ENCODE assay signal across 1 cellular context in the genomic region with DNA sequence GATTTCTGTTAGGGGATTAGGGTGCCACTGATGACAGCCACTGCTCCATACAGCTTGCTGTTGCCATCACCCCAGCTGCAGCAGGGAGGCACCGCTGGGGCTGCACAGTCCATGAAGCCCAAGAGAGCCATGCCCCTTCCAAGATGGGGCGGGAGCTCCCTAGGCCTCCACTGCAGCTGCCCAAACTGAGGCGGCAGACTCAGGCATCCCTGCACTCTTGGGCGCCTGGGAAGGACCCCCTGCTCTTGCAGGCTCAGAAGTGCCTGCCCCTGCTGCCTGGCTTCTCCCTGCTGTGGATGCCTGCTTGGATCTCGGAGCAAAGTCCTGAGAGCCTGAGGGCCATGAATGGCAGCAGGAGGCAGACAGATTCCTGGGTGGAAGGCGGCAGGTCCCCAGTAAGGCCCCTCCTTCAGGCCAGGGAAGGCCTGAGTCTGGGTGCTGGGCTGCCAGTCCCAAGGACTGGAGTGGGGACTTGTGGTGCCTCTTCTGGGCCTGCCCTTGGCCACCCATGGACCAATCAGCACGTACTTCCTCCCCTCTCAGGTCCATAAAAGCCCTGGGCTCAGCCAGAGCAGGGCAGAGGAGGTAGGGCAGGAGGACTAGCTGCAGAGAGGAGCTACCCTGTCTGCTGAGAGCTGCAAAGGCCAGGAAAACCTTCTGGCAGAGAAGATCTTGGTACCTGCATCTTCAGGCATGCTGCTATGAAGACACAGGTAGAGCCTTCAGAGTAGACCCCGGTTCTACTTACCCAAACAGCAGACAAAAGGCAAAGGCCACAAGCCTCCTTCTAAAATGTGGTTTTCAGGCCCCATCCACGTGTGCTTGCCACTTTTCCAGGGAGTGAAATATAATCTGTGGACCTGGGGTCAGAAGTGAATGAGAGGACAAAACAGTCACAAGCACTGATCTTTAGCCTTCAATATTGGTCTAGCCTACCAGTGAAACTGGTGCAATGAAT.
TF ChIP-seq lines count a peak whose summit lies in the region.

No MANE protein-coding gene starts in this region.

TF ChIP-seq in HepG2, 621 proteins besides CTCF, POLR2A, EP300 and RAD21 (continued from another document and continues in another):
- TF ChIP-seq ZFP91 (CRISPR knock-in tag; IDR thresholded peaks at IDR 0.05; ENCODE audit: borderline replicate concordance), result peak; percentile 67
- TF ChIP-seq HHEX (CRISPR knock-in tag; IDR thresholded peaks at IDR 0.05), result no peak
- TF ChIP-seq NR3C1 (CRISPR knock-in tag; IDR thresholded peaks at IDR 0.05), result no peak
- TF ChIP-seq ZNF543 (CRISPR knock-in tag; IDR thresholded peaks at IDR 0.05), result peak; percentile 91; the same call in 1 of the 2 replicates
- TF ChIP-seq ZNF230 (CRISPR knock-in tag; IDR thresholded peaks at IDR 0.05), result peak; percentile 93
- TF ChIP-seq SRSF4 (IDR thresholded peaks at IDR 0.05; ENCODE audit: low read depth, low read length, poor library complexity, severe bottlenecking), result no peak
- TF ChIP-seq TCF7 (IDR thresholded peaks at IDR 0.05; ENCODE audit: low read depth), result no peak
- TF ChIP-seq, protein P1, sequence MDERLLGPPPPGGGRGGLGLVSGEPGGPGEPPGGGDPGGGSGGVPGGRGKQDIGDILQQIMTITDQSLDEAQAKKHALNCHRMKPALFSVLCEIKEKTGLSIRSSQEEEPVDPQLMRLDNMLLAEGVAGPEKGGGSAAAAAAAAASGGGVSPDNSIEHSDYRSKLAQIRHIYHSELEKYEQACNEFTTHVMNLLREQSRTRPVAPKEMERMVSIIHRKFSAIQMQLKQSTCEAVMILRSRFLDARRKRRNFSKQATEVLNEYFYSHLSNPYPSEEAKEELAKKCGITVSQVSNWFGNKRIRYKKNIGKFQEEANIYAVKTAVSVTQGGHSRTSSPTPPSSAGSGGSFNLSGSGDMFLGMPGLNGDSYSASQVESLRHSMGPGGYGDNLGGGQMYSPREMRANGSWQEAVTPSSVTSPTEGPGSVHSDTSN (CRISPR knock-in tag; IDR thresholded peaks at IDR 0.05), result no peak
- no peak for TF ChIP-seq FLYWCH1 (CRISPR knock-in tag; IDR thresholded peaks at IDR 0.05)
- peak; percentile 90; the same call in 1 of the 2 replicates for TF ChIP-seq ZNF224 (CRISPR knock-in tag; IDR thresholded peaks at IDR 0.05)
- TF ChIP-seq ZNF576 (CRISPR knock-in tag; IDR thresholded peaks at IDR 0.05), result no peak
- TF ChIP-seq SRY (CRISPR knock-in tag; IDR thresholded peaks at IDR 0.05), result no peak
- TF ChIP-seq ZNF652 (CRISPR knock-in tag; IDR thresholded peaks at IDR 0.05; ENCODE audit: borderline replicate concordance, low read depth), result no peak; the same call in 1 of the 2 replicates
- 0 out of 2 replicates have a peak, but pooled peaks have one; percentile 77 for TF ChIP-seq ZNF34 (CRISPR knock-in tag; IDR thresholded peaks at IDR 0.05; ENCODE audit: borderline replicate concordance)
- TF ChIP-seq ZNF550 (CRISPR knock-in tag; IDR thresholded peaks at IDR 0.05; ENCODE audit: borderline replicate concordance), result no peak
- peak; percentile 85 for TF ChIP-seq ZBTB4 (CRISPR knock-in tag; IDR thresholded peaks at IDR 0.05; ENCODE audit: borderline replicate concordance)
- TF ChIP-seq PRDM4 (CRISPR knock-in tag; IDR thresholded peaks at IDR 0.05; ENCODE audit: borderline replicate concordance), result no peak
- no peak; the same call in 1 of the 2 replicates for TF ChIP-seq SAFB2 (CRISPR knock-in tag; IDR thresholded peaks at IDR 0.05; ENCODE audit: borderline replicate concordance, low read depth)
- TF ChIP-seq, protein P2, sequence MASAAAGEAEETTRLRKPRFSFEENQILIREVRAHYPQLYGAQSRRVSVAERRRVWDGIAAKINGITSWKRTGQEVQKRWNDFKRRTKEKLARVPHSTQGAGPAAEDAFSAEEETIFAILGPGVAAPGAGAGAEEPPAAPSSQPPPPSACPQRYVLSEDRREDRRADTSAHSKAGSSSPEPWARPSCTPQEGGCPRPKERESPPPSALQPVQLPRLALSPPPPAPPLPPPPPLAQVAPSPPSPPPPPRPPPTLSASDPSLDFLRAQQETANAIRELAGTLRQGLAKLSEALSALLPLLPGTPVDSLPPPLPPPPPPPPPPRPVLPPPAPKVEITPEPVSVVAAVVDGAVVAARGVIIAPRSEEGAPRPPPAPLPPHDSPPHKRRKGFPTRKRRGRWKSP (CRISPR knock-in tag; IDR thresholded peaks at IDR 0.05), result peak; percentile 66; the same call in 1 of the 2 replicates
- TF ChIP-seq, protein P3, sequence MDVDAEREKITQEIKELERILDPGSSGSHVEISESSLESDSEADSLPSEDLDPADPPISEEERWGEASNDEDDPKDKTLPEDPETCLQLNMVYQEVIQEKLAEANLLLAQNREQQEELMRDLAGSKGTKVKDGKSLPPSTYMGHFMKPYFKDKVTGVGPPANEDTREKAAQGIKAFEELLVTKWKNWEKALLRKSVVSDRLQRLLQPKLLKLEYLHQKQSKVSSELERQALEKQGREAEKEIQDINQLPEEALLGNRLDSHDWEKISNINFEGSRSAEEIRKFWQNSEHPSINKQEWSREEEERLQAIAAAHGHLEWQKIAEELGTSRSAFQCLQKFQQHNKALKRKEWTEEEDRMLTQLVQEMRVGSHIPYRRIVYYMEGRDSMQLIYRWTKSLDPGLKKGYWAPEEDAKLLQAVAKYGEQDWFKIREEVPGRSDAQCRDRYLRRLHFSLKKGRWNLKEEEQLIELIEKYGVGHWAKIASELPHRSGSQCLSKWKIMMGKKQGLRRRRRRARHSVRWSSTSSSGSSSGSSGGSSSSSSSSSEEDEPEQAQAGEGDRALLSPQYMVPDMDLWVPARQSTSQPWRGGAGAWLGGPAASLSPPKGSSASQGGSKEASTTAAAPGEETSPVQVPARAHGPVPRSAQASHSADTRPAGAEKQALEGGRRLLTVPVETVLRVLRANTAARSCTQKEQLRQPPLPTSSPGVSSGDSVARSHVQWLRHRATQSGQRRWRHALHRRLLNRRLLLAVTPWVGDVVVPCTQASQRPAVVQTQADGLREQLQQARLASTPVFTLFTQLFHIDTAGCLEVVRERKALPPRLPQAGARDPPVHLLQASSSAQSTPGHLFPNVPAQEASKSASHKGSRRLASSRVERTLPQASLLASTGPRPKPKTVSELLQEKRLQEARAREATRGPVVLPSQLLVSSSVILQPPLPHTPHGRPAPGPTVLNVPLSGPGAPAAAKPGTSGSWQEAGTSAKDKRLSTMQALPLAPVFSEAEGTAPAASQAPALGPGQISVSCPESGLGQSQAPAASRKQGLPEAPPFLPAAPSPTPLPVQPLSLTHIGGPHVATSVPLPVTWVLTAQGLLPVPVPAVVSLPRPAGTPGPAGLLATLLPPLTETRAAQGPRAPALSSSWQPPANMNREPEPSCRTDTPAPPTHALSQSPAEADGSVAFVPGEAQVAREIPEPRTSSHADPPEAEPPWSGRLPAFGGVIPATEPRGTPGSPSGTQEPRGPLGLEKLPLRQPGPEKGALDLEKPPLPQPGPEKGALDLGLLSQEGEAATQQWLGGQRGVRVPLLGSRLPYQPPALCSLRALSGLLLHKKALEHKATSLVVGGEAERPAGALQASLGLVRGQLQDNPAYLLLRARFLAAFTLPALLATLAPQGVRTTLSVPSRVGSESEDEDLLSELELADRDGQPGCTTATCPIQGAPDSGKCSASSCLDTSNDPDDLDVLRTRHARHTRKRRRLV (CRISPR knock-in tag; IDR thresholded peaks at IDR 0.05), result no peak
- TF ChIP-seq YEATS2 (CRISPR knock-in tag; IDR thresholded peaks at IDR 0.05; ENCODE audit: borderline replicate concordance), result no peak; the same call in 1 of the 2 replicates
- TF ChIP-seq, protein P4, sequence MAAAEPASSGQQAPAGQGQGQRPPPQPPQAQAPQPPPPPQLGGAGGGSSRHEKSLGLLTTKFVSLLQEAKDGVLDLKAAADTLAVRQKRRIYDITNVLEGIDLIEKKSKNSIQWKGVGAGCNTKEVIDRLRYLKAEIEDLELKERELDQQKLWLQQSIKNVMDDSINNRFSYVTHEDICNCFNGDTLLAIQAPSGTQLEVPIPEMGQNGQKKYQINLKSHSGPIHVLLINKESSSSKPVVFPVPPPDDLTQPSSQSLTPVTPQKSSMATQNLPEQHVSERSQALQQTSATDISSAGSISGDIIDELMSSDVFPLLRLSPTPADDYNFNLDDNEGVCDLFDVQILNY (CRISPR knock-in tag; conservative IDR thresholded peaks at IDR 0.05), result no peak
- TF ChIP-seq ZNF614 (CRISPR knock-in tag; IDR thresholded peaks at IDR 0.05; ENCODE audit: borderline replicate concordance), result no peak; the same call in 1 of the 2 replicates
- no peak for TF ChIP-seq ZKSCAN1 (IDR thresholded peaks at IDR 0.05; ENCODE audit: low read length)
- TF ChIP-seq POLR2G (IDR thresholded peaks at IDR 0.05; ENCODE audit: low read depth, low read length), result peak; percentile 96
- 0 out of 2 replicates have a peak, but pooled peaks have one; percentile 87 for TF ChIP-seq ZSCAN29 (CRISPR knock-in tag; conservative IDR thresholded peaks at IDR 0.05)
- no peak for TF ChIP-seq ZNF562 (CRISPR knock-in tag; IDR thresholded peaks at IDR 0.05; ENCODE audit: borderline replicate concordance)
- no peak for TF ChIP-seq SP5 (CRISPR knock-in tag; IDR thresholded peaks at IDR 0.05; ENCODE audit: borderline replicate concordance, low read depth)
- TF ChIP-seq FOSL2 (CRISPR knock-in tag; IDR thresholded peaks at IDR 0.05), result no peak; the same call in 1 of the 2 replicates
- peak; percentile 77; the same call in 1 of the 2 replicates for TF ChIP-seq SETDB1 (CRISPR knock-in tag; IDR thresholded peaks at IDR 0.05; ENCODE audit: borderline replicate concordance)
- peak; percentile 60 for TF ChIP-seq ZEB1 (IDR thresholded peaks at IDR 0.05; ENCODE audit: insufficient replicate concordance, low read depth)
- TF ChIP-seq TEF (CRISPR knock-in tag; IDR thresholded peaks at IDR 0.05), result no peak
- TF ChIP-seq MATR3 (CRISPR knock-in tag; IDR thresholded peaks at IDR 0.05), result no peak
- TF ChIP-seq ZNF10 (CRISPR knock-in tag; IDR thresholded peaks at IDR 0.05; ENCODE audit: borderline replicate concordance, low read depth), result no peak
- TF ChIP-seq ZBTB37 (CRISPR knock-in tag; IDR thresholded peaks at IDR 0.05), result no peak
- peak; percentile 69 for TF ChIP-seq GABPB1 (CRISPR knock-in tag; IDR thresholded peaks at IDR 0.05)
- no peak for TF ChIP-seq JUNB (CRISPR knock-in tag; IDR thresholded peaks at IDR 0.05; ENCODE audit: borderline replicate concordance)
